ENCODE assay signal across 14 cellular contexts in genomic region chr1:43354936-43355335, GRCh38. TPM values are rescaled to one million over a fixed set of nuclear protein-coding genes. Genes with fewer than 3 reads are reported as not detected.
"Had no signal": no experiment of that assay in that cellular context is flagged by ENCODE, and none has a peak within 500 bp of the region (broad histone marks: within the 10 kb centered on the region; RNA-seq: fewer than 3 reads in every experiment).

No MANE protein-coding gene starts in this region.

- H3K27me3 ChIP-seq: hepatocyte, suprapubic skin, thyroid gland had no signal

- H3K36me3 ChIP-seq: suprapubic skin, thyroid gland had no signal

- DNase-seq: effector memory CD4-positive, alpha-beta T cell; foreskin melanocyte; head of caudate nucleus; left colon; mesendoderm; naive B cell; stimulated activated CD4-positive, alpha-beta T cell treated with anti-CD3 and anti-CD28 coated beads, Interleukin-12 subunit alpha, Interleukin-12 subunit beta, amount 100 ng/mL, for 4 hours; stimulated activated naive CD4-positive, alpha-beta T cell treated with Interleukin-2 at 50 U/mL for 16 hours; thyroid gland had no signal

- H3K79me2 ChIP-seq: hepatocyte had no signal

- H3K27ac ChIP-seq: hepatocyte, skin epidermis, suprapubic skin, thyroid gland had no signal

- H3K9me3 ChIP-seq: suprapubic skin, thyroid gland had no signal

- H3K4me3 ChIP-seq: hepatocyte, skin epidermis, suprapubic skin, thyroid gland had no signal

- H2AFZ ChIP-seq: hepatocyte had no signal

- H3K4me2 ChIP-seq: hepatocyte had no signal

RNA-seq across cellular contexts. Expression of gene MPL, which starts 17.3 kb away (rescaled TPM):
- total RNA-seq: hepatocyte, kidney epithelial cell, pulmonary artery endothelial cell, suprapubic skin had no signal
